ENCODE assay signal across 18 cellular contexts in the genomic region with DNA sequence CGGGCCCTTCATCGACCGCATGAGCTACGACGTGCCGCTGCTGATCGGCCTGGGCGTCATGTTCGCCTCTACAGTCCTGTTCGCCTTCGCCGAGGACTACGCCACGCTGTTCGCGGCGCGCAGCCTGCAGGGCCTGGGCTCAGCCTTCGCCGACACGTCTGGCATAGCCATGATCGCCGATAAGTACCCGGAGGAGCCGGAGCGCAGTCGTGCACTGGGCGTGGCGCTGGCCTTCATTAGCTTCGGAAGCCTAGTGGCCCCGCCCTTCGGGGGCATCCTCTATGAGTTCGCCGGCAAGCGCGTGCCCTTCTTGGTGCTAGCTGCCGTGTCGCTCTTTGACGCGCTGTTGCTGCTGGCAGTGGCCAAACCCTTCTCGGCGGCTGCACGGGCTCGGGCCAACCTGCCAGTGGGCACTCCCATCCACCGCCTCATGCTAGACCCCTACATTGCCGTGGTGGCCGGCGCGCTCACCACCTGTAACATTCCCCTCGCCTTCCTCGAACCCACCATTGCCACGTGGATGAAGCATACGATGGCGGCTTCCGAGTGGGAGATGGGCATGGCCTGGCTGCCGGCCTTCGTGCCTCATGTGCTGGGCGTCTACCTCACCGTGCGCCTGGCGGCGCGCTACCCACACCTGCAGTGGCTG. TPM values are rescaled to one million over a fixed set of nuclear protein-coding genes. Genes with fewer than 3 reads are reported as not detected.
DNase-seq lines count a peak whose midpoint lies in the region; ATAC-seq and TF ChIP-seq lines count a peak whose summit lies in the region.
"Had no signal": no experiment of that assay in that cellular context is flagged by ENCODE, and none has a peak within 500 bp of the region (broad histone marks: within the 10 kb centered on the region; RNA-seq: fewer than 3 reads in every experiment).

No MANE protein-coding gene starts in this region.

- no peaks in the 10 kb centered on the region for H3K9me3 ChIP-seq in RWPE2 (ENCODE audit: severe bottlenecking)
- H3K9me3 ChIP-seq in iPS-18c (ENCODE audit: control insufficient read depth, insufficient read depth, low read length): peaks cover 4% of the 10 kb centered on the region
- H3K9me3 ChIP-seq in spleen: peaks cover 0 to 18% (median 0%) of the 10 kb centered on the region in 8 donors
- H3K9me3 ChIP-seq: gastrocnemius medialis, left lung had no signal

- H3K36me3 ChIP-seq in RWPE2 (ENCODE audit: low read depth) (no peaks in the 10 kb centered on the region), spleen (no peaks in the 10 kb centered on the region)
- H3K36me3 ChIP-seq: gastrocnemius medialis, left lung had no signal

- peak; percentile 18 for DNase-seq in activated CD4-positive, alpha-beta T cell treated with anti-CD3 and anti-CD28 coated beads for 48 hours
- DNase-seq in activated CD4-positive, alpha-beta T cell treated with anti-CD3 and anti-CD28 coated beads, Interleukin-2, amount 50 U/mL, for 1 hour: no peak
- DNase-seq in RWPE2 (ENCODE audit: low spot score): peak; percentile 62
- DNase-seq in spleen: peak; percentile 70
- DNase-seq in SW480 (ENCODE audit: low spot score): no peak
- no peak for DNase-seq in GF-D8 (lab: John Stamatoyannopoulos, UW)
- DNase-seq: ACHN; effector CD4-positive, alpha-beta T cell; gastrocnemius medialis; left lung; NCI-H1092 treated with DMSO at 0.1 percent for 48 hours; NCI-H510A; nucleus accumbens; RPMI8226 had no signal

- 12 to 34% (median 14%) methylated on average over 41 to 63 of the region's 63 CpGs for WGBS in spleen, 5 donors

- H3K4me1 ChIP-seq in RWPE2 (ENCODE audit: insufficient read depth, poor library complexity, severe bottlenecking) (no peaks in the 10 kb centered on the region), spleen (peaks cover 0 to 48% (median 23%) of the 10 kb centered on the region in 6 donors)
- H3K4me1 ChIP-seq: gastrocnemius medialis had no signal

- TF ChIP-seq CTCF in RWPE2 (IDR thresholded peaks at IDR 0.05; ENCODE audit: poor library complexity, severe bottlenecking) (no peak), spleen (IDR thresholded peaks at IDR 0.05 in 8 of 11, conservative IDR thresholded peaks at IDR 0.05 in 3 of 11) (no peak)

- H3K27me3 ChIP-seq in RWPE2 (ENCODE audit: insufficient read depth, poor library complexity, severe bottlenecking) (peaks cover 79% of the 10 kb centered on the region), spleen (replicated peaks in 1 of 7) (peaks cover 2 to 98% (median 90%) of the 10 kb centered on the region in 7 donors)

- H3K27ac ChIP-seq in RWPE2 (ENCODE audit: poor library complexity, severe bottlenecking) (no peak overlapping the region), spleen (no peak overlapping the region)
- H3K27ac ChIP-seq: gastrocnemius medialis, left lung had no signal

- ATAC-seq in RWPE2 (ENCODE audit: low read depth): no peak; the same call in 2 of the 3 replicates
- no peak for ATAC-seq in HG03457 (IDR thresholded peaks at IDR 0.05; ENCODE audit: unreplicated experiment)
- ATAC-seq: gastrocnemius medialis, left lung had no signal

- TF ChIP-seq POLR2A in spleen (IDR thresholded peaks at IDR 0.05): no peak

- intact Hi-C loops in spleen (cut with DNase I; ENCODE audit: low total_unique reads): no loop called here

- no peak overlapping the region for H3K4me3 ChIP-seq in RWPE2 (ENCODE audit: severe bottlenecking)
- peak overlapping the region; percentile 34 for H3K4me3 ChIP-seq in iPS-18c (ENCODE audit: insufficient read depth, low read depth, low read length)
- no peak overlapping the region for H3K4me3 ChIP-seq in spleen
- H3K4me3 ChIP-seq: gastrocnemius medialis, left lung had no signal

RNA-seq across cellular contexts. Expression of gene SLC18A3, which starts 1.2 kb away (rescaled TPM):
- total RNA-seq in spleen: not detected
- not detected for polyA plus RNA-seq in spleen
- total RNA-seq: gastrocnemius medialis, HT1080, left lung, ureter had no signal

RNA-seq across cellular contexts. Expression of gene CHAT, which starts 2.5 kb away (rescaled TPM):
- not detected for total RNA-seq in spleen
- not detected for polyA plus RNA-seq in spleen
- total RNA-seq: gastrocnemius medialis, HT1080, left lung, ureter had no signal

Comparison
In these comparisons a context has a peak if more than half of its experiments do, and no peak if none do; other contexts are left out.
1. DNase-seq: peak in activated CD4-positive, alpha-beta T cell treated with anti-CD3 and anti-CD28 coated beads for 48 hours (single experiment), RWPE2 (single experiment) and spleen (single experiment); none in activated CD4-positive, alpha-beta T cell treated with anti-CD3 and anti-CD28 coated beads, Interleukin-2, amount 50 U/mL, for 1 hour (single experiment), SW480 (single experiment) and GF-D8 (single experiment).